Comparison of ENCODE assay signal across 1 cellular context in genomic region chr11:88337342-88338222, GRCh38.
TF ChIP-seq lines count a peak whose summit lies in the region.

CTSC (minus strand) TSS chr11:88337736; CDS start chr11:88337672, 64 bp downstream.

TF ChIP-seq in K562, 482 proteins besides CTCF, POLR2A, EP300 and RAD21 (continued from another document and continues in another):
- TF ChIP-seq NR2F6 (CRISPR knock-in tag; IDR thresholded peaks at IDR 0.05) (no peak), KAT2B (IDR thresholded peaks at IDR 0.05; ENCODE audit: low read depth, low read length) (no peak), E2F4 (CRISPR knock-in tag; IDR thresholded peaks at IDR 0.05; ENCODE audit: low read depth) (peak; percentile 62; the same call in 1 of the 2 replicates), ZBTB12 (CRISPR knock-in tag; IDR thresholded peaks at IDR 0.05) (no peak), SETDB1 (IDR thresholded peaks at IDR 0.05; ENCODE audit: low read length) (no peak), ZNF780A (CRISPR knock-in tag; IDR thresholded peaks at IDR 0.05) (no peak), PHTF2 (CRISPR knock-in tag; IDR thresholded peaks at IDR 0.05) (no peak), MEF2D (tag; conservative IDR thresholded peaks at IDR 0.05; ENCODE audit: low read depth) (no peak), GABPB1 (CRISPR knock-in tag; IDR thresholded peaks at IDR 0.05) (peak; percentile 39; the same call in 1 of the 2 replicates), POLR2G (IDR thresholded peaks at IDR 0.05; ENCODE audit: low read depth, low read length) (peak; percentile 99), POLR2H (tag; IDR thresholded peaks at IDR 0.05; ENCODE audit: low read depth) (peak; percentile 74; the same call in 1 of the 2 replicates), SRF (CRISPR knock-in tag; IDR thresholded peaks at IDR 0.05) (no peak), GATAD2A (IDR thresholded peaks at IDR 0.05) (no peak), HDAC3 (IDR thresholded peaks at IDR 0.05; ENCODE audit: borderline replicate concordance, partially characterized antibody) (no peak), RNF219 (CRISPR knock-in tag; IDR thresholded peaks at IDR 0.05) (no peak), ZNF197 (CRISPR knock-in tag; IDR thresholded peaks at IDR 0.05; ENCODE audit: low read depth) (no peak), NR2C2 (CRISPR knock-in tag; IDR thresholded peaks at IDR 0.05) (peak; percentile 74), NR2C2 (tag; IDR thresholded peaks at IDR 0.05) (0 out of 2 replicates have a peak, but pooled peaks have one; percentile 6), ZBTB34 (CRISPR knock-in tag; IDR thresholded peaks at IDR 0.05) (no peak), SIN3B (IDR thresholded peaks at IDR 0.05; ENCODE audit: low read depth) (no peak), HDAC1 (IDR thresholded peaks at IDR 0.05) (peak in 1 of 2 experiments; percentile 95; a peak in 2 of 4 replicates), MAZ (CRISPR knock-in tag; conservative IDR thresholded peaks at IDR 0.05 in 1 of 2, IDR thresholded peaks at IDR 0.05 in 1 of 2) (peak; percentile 53 to 76), CREM (IDR thresholded peaks at IDR 0.05; ENCODE audit: low read depth) (peak; percentile 67), ATF2 (CRISPR knock-in tag; IDR thresholded peaks at IDR 0.05) (no peak), HOMEZ (CRISPR knock-in tag; IDR thresholded peaks at IDR 0.05) (no peak), RBFOX2 (IDR thresholded peaks at IDR 0.05; ENCODE audit: low read depth, low read length) (peak; percentile 99), PHB2 (IDR thresholded peaks at IDR 0.05; ENCODE audit: low read depth) (no peak), ZNF318 (IDR thresholded peaks at IDR 0.05; ENCODE audit: borderline replicate concordance in 1 of 2, low read depth in 1 of 2) (no peak), EP400 (IDR thresholded peaks at IDR 0.05) (peak; percentile 95), TBL1XR1 (IDR thresholded peaks at IDR 0.05; ENCODE audit: low read length in 2 of 2) (0 out of 4 replicates have a peak, but pooled peaks of 1 of the 2 experiments have one; percentile 15), FIP1L1 (IDR thresholded peaks at IDR 0.05; ENCODE audit: low read depth, low read length, poor library complexity, severe bottlenecking) (no peak), ZNF174 (CRISPR knock-in tag; IDR thresholded peaks at IDR 0.05) (no peak), ZNF589 (CRISPR knock-in tag; IDR thresholded peaks at IDR 0.05; ENCODE audit: low read depth) (no peak), ESRRA (IDR thresholded peaks at IDR 0.05; ENCODE audit: borderline replicate concordance, low read depth) (peak; percentile 94), TBP (optimal IDR thresholded peaks at IDR 0.05; ENCODE audit: low read depth, low read length) (peak; percentile 95), ZNF282 (CRISPR knock-in tag; IDR thresholded peaks at IDR 0.05) (0 out of 2 replicates have a peak, but pooled peaks have one; percentile 47), NR2C1 (IDR thresholded peaks at IDR 0.05) (no peak), NR2C1 (tag; IDR thresholded peaks at IDR 0.05) (no peak), ARID2 (IDR thresholded peaks at IDR 0.05) (no peak), E4F1 (CRISPR knock-in tag; IDR thresholded peaks at IDR 0.05; ENCODE audit: borderline replicate concordance) (no peak), ZNF766 (CRISPR knock-in tag; conservative IDR thresholded peaks at IDR 0.05) (no peak), MEIS2 (IDR thresholded peaks at IDR 0.05; ENCODE audit: partially characterized antibody) (peak; percentile 10), ZNF77 (CRISPR knock-in tag; IDR thresholded peaks at IDR 0.05) (no peak), E2F5 (CRISPR knock-in tag; IDR thresholded peaks at IDR 0.05) (no peak; the same call in 1 of the 2 replicates), RFX5 (IDR thresholded peaks at IDR 0.05; ENCODE audit: low read depth, low read length) (no peak), POLR2AphosphoS2 (IDR thresholded peaks at IDR 0.05; ENCODE audit: low read length) (no peak)
